Comparison of ENCODE assay signal across 1 cellular context in genomic region chr20:364905-365794, GRCh38.
TF ChIP-seq lines count a peak whose summit lies in the region.

No MANE protein-coding gene starts in this region.

TF ChIP-seq in K562, 482 proteins besides CTCF, POLR2A, EP300 and RAD21 (continued from another document):
- TF ChIP-seq, protein P1, sequence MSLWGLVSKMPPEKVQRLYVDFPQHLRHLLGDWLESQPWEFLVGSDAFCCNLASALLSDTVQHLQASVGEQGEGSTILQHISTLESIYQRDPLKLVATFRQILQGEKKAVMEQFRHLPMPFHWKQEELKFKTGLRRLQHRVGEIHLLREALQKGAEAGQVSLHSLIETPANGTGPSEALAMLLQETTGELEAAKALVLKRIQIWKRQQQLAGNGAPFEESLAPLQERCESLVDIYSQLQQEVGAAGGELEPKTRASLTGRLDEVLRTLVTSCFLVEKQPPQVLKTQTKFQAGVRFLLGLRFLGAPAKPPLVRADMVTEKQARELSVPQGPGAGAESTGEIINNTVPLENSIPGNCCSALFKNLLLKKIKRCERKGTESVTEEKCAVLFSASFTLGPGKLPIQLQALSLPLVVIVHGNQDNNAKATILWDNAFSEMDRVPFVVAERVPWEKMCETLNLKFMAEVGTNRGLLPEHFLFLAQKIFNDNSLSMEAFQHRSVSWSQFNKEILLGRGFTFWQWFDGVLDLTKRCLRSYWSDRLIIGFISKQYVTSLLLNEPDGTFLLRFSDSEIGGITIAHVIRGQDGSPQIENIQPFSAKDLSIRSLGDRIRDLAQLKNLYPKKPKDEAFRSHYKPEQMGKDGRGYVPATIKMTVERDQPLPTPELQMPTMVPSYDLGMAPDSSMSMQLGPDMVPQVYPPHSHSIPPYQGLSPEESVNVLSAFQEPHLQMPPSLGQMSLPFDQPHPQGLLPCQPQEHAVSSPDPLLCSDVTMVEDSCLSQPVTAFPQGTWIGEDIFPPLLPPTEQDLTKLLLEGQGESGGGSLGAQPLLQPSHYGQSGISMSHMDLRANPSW (CRISPR knock-in tag; IDR thresholded peaks at IDR 0.05), result no peak
- TF ChIP-seq SMARCA5 (IDR thresholded peaks at IDR 0.05), result peak; percentile 75; the same call in 1 of the 2 replicates
- no peak for TF ChIP-seq MCM2 (IDR thresholded peaks at IDR 0.05; ENCODE audit: low read depth)
- TF ChIP-seq BRCA1 (IDR thresholded peaks at IDR 0.05), result no peak
- TF ChIP-seq BRCA1 (CRISPR knock-in tag; IDR thresholded peaks at IDR 0.05), result no peak
- peak; percentile 78 for TF ChIP-seq SMARCA4 (IDR thresholded peaks at IDR 0.05)
- TF ChIP-seq KLF6 (CRISPR knock-in tag; IDR thresholded peaks at IDR 0.05; ENCODE audit: borderline replicate concordance), result 0 out of 2 replicates have a peak, but pooled peaks have one; percentile 11
- TF ChIP-seq, protein P2, sequence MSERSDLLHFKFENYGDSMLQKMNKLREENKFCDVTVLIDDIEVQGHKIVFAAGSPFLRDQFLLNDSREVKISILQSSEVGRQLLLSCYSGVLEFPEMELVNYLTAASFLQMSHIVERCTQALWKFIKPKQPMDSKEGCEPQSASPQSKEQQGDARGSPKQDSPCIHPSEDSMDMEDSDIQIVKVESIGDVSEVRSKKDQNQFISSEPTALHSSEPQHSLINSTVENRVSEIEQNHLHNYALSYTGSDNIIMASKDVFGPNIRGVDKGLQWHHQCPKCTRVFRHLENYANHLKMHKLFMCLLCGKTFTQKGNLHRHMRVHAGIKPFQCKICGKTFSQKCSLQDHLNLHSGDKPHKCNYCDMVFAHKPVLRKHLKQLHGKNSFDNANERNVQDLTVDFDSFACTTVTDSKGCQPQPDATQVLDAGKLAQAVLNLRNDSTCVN (CRISPR knock-in tag; IDR thresholded peaks at IDR 0.05), result no peak
- no peak for TF ChIP-seq CHD1 (IDR thresholded peaks at IDR 0.05; ENCODE audit: low read length)
- peak; percentile 76; the same call in 1 of the 2 replicates for TF ChIP-seq DMBX1 (CRISPR knock-in tag; IDR thresholded peaks at IDR 0.05; ENCODE audit: borderline replicate concordance)
- TF ChIP-seq ZNF217 (CRISPR knock-in tag; IDR thresholded peaks at IDR 0.05), result no peak
- no peak for TF ChIP-seq SIX5 (IDR thresholded peaks at IDR 0.05; ENCODE audit: borderline replicate concordance in 1 of 2, insufficient read depth in 1 of 2, low read depth in 1 of 2, low read length in 2 of 2)
- no peak for TF ChIP-seq REST (CRISPR knock-in tag; IDR thresholded peaks at IDR 0.05; ENCODE audit: low read depth)
- peak; percentile 100 for TF ChIP-seq ZNF316 (IDR thresholded peaks at IDR 0.05)
